Comparison of ENCODE assay signal across 1 cellular context in the genomic region with DNA sequence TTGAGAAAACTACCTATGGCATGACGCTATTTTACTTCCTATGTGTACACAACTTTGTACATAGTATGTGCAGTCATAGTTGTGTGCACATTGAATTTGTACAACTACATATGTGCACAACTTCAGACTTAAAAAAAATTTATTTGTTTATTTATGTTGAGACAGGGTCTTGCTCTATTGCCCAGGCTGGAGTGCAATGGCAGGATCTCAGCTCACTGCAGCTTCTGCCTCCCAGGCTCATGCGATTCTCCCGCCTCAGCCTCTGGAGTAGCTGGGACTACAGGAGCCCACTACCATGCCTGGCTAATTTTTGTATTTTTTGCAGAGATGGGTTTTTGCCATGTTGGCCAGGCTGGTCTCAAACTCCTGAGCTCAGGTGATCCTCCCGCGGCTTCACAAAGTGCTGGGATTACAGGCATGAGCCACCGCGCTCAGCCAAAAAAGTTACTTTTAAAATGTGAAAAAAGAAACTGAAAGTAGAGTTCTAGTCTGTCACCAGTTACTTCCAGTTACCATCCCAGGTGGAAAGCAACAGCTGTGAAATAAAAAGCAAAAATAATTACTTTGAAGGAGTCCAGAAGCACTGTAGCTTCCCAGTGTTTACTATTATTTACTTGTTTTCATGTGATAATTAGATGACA.
TF ChIP-seq lines count a peak whose summit lies in the region.

No MANE protein-coding gene starts in this region.

TF ChIP-seq in IMR-90, 13 proteins besides CTCF, POLR2A, EP300 and RAD21 (continued from another document):
- TF ChIP-seq, protein P1, sequence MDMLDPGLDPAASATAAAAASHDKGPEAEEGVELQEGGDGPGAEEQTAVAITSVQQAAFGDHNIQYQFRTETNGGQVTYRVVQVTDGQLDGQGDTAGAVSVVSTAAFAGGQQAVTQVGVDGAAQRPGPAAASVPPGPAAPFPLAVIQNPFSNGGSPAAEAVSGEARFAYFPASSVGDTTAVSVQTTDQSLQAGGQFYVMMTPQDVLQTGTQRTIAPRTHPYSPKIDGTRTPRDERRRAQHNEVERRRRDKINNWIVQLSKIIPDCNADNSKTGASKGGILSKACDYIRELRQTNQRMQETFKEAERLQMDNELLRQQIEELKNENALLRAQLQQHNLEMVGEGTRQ (IDR thresholded peaks at IDR 0.05; ENCODE audit: low read depth, low read length): no peak
- TF ChIP-seq SMC3 (IDR thresholded peaks at IDR 0.05; ENCODE audit: low read depth, low read length) (no peak), FOS (IDR thresholded peaks at IDR 0.05; ENCODE audit: low read depth, low read length) (no peak), CHD1 (IDR thresholded peaks at IDR 0.05; ENCODE audit: low read depth, low read length) (no peak)
